ENCODE assay signal across 1 cellular context in the genomic region with DNA sequence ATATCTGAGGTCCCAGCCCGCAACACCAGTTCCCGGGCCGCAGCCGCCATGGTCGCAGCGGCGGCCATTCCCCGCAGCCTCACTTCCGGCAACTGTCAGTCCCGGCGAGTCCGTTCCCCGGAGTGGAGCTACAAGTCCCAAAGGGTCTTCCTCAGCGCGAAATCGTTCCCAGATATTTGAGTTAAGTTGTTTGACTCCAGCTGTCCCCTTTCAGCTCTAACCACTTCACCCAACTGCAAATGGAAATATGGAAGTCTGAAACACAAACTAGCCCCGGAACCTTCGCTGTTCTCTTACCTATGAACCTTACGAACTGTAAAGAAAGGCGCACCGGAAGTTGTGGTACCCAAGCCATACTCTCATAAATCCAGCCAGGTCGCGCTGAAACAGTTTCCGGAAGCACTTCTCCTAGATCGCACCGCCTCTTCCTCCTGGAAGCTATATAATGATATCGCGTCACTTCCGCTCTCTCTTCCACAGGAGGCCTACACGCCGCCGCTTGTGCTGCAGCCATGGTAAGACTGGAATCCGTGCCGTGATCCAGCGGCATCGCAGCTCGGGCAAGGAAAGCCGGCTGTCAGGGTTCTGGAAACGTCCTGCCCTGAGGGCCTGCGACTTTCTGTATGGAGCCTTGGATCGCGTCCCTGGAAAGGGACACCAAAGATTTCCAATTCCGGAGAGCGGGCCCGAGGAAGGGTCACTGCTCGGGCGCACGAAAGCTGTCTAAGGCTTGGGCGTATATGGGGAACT.
TF ChIP-seq lines count a peak whose summit lies in the region.

A gene (plus strand): TSS at position 468 of the 750 bp plus-strand sequence. CDS start 45 bp downstream, at position 513.
A gene with protein sequence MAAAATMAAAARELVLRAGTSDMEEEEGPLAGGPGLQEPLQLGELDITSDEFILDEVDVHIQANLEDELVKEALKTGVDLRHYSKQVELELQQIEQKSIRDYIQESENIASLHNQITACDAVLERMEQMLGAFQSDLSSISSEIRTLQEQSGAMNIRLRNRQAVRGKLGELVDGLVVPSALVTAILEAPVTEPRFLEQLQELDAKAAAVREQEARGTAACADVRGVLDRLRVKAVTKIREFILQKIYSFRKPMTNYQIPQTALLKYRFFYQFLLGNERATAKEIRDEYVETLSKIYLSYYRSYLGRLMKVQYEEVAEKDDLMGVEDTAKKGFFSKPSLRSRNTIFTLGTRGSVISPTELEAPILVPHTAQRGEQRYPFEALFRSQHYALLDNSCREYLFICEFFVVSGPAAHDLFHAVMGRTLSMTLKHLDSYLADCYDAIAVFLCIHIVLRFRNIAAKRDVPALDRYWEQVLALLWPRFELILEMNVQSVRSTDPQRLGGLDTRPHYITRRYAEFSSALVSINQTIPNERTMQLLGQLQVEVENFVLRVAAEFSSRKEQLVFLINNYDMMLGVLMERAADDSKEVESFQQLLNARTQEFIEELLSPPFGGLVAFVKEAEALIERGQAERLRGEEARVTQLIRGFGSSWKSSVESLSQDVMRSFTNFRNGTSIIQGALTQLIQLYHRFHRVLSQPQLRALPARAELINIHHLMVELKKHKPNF (minus strand): TSS at position 269 of the 750 bp plus-strand sequence. CDS start 201 bp downstream, at position 68.

TF ChIP-seq in HCT116, 20 proteins besides CTCF, POLR2A, EP300 and RAD21 (continued from another document):
- peak; percentile 91 for TF ChIP-seq YY1 (IDR thresholded peaks at IDR 0.05; ENCODE audit: extremely low read depth, insufficient replicate concordance, low read depth, low read length)
- TF ChIP-seq ZNF274 (IDR thresholded peaks at IDR 0.05; ENCODE audit: low read depth, low read length): no peak
